8 cellular contexts compared by ENCODE assay signal in genomic region chr1:1115830-1116700, GRCh38. TPM values are rescaled to one million over a fixed set of nuclear protein-coding genes. Genes with fewer than 3 reads are reported as not detected.
DNase-seq lines count a peak whose midpoint lies in the region; ATAC-seq and TF ChIP-seq lines count a peak whose summit lies in the region.

C1orf159 (minus strand) TSS chr1:1116089; CDS start chr1:1091543, 24,546 bp downstream.

- peaks cover 18% of the 10 kb centered on the region for H3K36me3 Mint-ChIP-seq in T-cell
- peaks cover 18% of the 10 kb centered on the region for H3K36me3 Mint-ChIP-seq in type B pancreatic cell

- CTCF ChIA-PET in T-cell (lab: Charles Lee) = interaction anchor here in 1 of 2 donors (0.6 kb wide), 1 partner anchor 135 kb away, joined by 3 read pairs; no protein-coding TSS in a partner anchor

- peak within 1 kb of the TSS; percentile 45 for H4K91ac ChIP-seq in trophoblast cell (ENCODE audit: low read depth, low read length)

- H3K4me3 ChIP-seq in GM12875 (ENCODE audit: low read depth, low read length) (peak within 1 kb of the TSS; percentile 96), adipocyte (ENCODE audit: low read length) (peak within 1 kb of the TSS; percentile 80), heart left ventricle (peak within 1 kb of the TSS; percentile 69 to 98 (median 93)), trophoblast cell (ENCODE audit: low read depth, low read length) (peak within 1 kb of the TSS; percentile 99)

- H3K4ac ChIP-seq in trophoblast cell (ENCODE audit: low read depth, low read length) = no peak within 1 kb of the TSS

- H3K4me1 ChIP-seq in adipocyte (ENCODE audit: control insufficient read depth, insufficient read depth, low read length) = peaks cover 3% of the 10 kb centered on the region
- H3K4me1 ChIP-seq in heart left ventricle = peaks cover 0 to 15% (median 5%) of the 10 kb centered on the region in 12 donors
- peaks cover 2 to 4% of the 10 kb centered on the region in 2 experiments for H3K4me1 ChIP-seq in trophoblast cell (ENCODE audit: control insufficient read depth in 1 of 2, insufficient read depth in 2 of 2, low read length in 2 of 2)

- no peaks in the 10 kb centered on the region for H3K36me3 ChIP-seq in adipocyte (ENCODE audit: control insufficient read depth, insufficient read depth, low read length, severe bottlenecking)
- peaks cover 0 to 6% (median 0%) of the 10 kb centered on the region in 9 donors for H3K36me3 ChIP-seq in heart left ventricle
- H3K36me3 ChIP-seq in trophoblast cell (ENCODE audit: control insufficient read depth in 1 of 2, insufficient read depth in 2 of 2, low read length in 2 of 2) = peaks cover 15 to 16% of the 10 kb centered on the region in 2 experiments

- no peaks in the 10 kb centered on the region for H3K9me3 ChIP-seq in adipocyte (ENCODE audit: control insufficient read depth, low read length)
- peaks cover 0 to 13% (median 4%) of the 10 kb centered on the region in 12 donors for H3K9me3 ChIP-seq in heart left ventricle
- H3K9me3 ChIP-seq in trophoblast cell (ENCODE audit: insufficient read depth, low read depth, low read length) = peaks cover 19% of the 10 kb centered on the region

- H3K4me1 Mint-ChIP-seq in T-cell (peaks cover 6 to 14% (median 7%) of the 10 kb centered on the region in 3 donors), type B pancreatic cell (ENCODE audit: unreplicated experiment) (peaks cover 4% of the 10 kb centered on the region)

- peaks cover 0 to 8% of the 10 kb centered on the region in 2 donors for H3K27me3 Mint-ChIP-seq in T-cell
- H3K27me3 Mint-ChIP-seq in type B pancreatic cell = peaks cover 18% of the 10 kb centered on the region

- H4K12ac ChIP-seq in trophoblast cell (ENCODE audit: low read depth, low read length) = peak within 1 kb of the TSS; percentile 63

- peaks cover 4% of the 10 kb centered on the region for H3K79me1 ChIP-seq in trophoblast cell (ENCODE audit: low read length)

- peak; percentile 98 for DNase-seq in NCI-H1436 (lab: John Stamatoyannopoulos, UW)
- DNase-seq in T-cell = peak; percentile 95 to 99 (median 98)
- peak; percentile 99 for DNase-seq in adipocyte (ENCODE audit: low read depth)
- DNase-seq in heart left ventricle = peak; percentile 99
- peak; percentile 96 to 99 for DNase-seq in trophoblast cell
- peak; percentile 100 for DNase-seq in type B pancreatic cell (ENCODE audit: extremely low spot score, unreplicated experiment)

- TF ChIP-seq POLR2A in heart left ventricle (IDR thresholded peaks at IDR 0.05) = no peak

- H3K27ac ChIP-seq in heart left ventricle = peak within 1 kb of the TSS in 11 of 12 donors; percentile 67 to 86 (median 78)
- no peak within 1 kb of the TSS for H3K27ac ChIP-seq in trophoblast cell (ENCODE audit: low read depth, low read length)

- H3K9me3 Mint-ChIP-seq in T-cell (peaks cover 0 to 4% (median 3%) of the 10 kb centered on the region in 3 donors), type B pancreatic cell (peaks cover 4% of the 10 kb centered on the region)

- H2BK120ac ChIP-seq in trophoblast cell (ENCODE audit: insufficient read depth, low read length, poor library complexity) = no peak within 1 kb of the TSS

- TF ChIP-seq CTCF in GM12875 (IDR thresholded peaks at IDR 0.05; ENCODE audit: borderline replicate concordance, insufficient read depth, low read depth, low read length) (no peak), heart left ventricle (IDR thresholded peaks at IDR 0.05) (peak in 1 of 12 donors; percentile 23), type B pancreatic cell (conservative IDR thresholded peaks at IDR 0.05) (no peak)

- ATAC-seq in HG02798 (IDR thresholded peaks at IDR 0.05; ENCODE audit: poor library complexity, unreplicated experiment) (peak; percentile 94), T-cell (replicated peaks in 1 of 4) (peak; percentile 94 to 96 (median 95)), heart left ventricle (peak; percentile 99 to 100 (median 99))

- WGBS in heart left ventricle, 4 donors = 0 to 1% (median 1%) methylated on average over 10 to 124 of the region's 124 CpGs
- WGBS in trophoblast cell (ENCODE audit: extremely low coverage, insufficient coverage, insufficient read length) = no CpG with 5 or more reads among the region's 124 CpGs

- intact Hi-C loops in heart left ventricle (cut with DNase I) = loop anchor here in 4 of 10 donors (1.0 to 10.0 kb wide), 5 partner anchors 81 to 499 kb away; partner anchors contain the start of genes B3GALT6 (in 2 of the 4), SDF4 (in 2 of the 4), AURKAIP1 (in 1 of the 4) and MIB2 (in 1 of the 4)

- POLR2A ChIA-PET in T-cell (lab: Charles Lee) = no interaction called here

- H3K79me2 ChIP-seq in trophoblast cell (ENCODE audit: control insufficient read depth, insufficient read depth, low read length, poor library complexity) = no peaks in the 10 kb centered on the region

- H3K14ac ChIP-seq in trophoblast cell (ENCODE audit: low read length) = peak within 1 kb of the TSS; percentile 79

- H2AK5ac ChIP-seq in trophoblast cell (ENCODE audit: low read length) = no peak within 1 kb of the TSS

- peak within 1 kb of the TSS; percentile 83 for H4K8ac ChIP-seq in trophoblast cell (ENCODE audit: low read depth, low read length)

- peak within 1 kb of the TSS; percentile 83 for H3K18ac ChIP-seq in trophoblast cell (ENCODE audit: low read length)

- H3K27ac Mint-ChIP-seq in T-cell (peak within 1 kb of the TSS; percentile 57 to 79), type B pancreatic cell (peak within 1 kb of the TSS; percentile 72)

- peak within 1 kb of the TSS; percentile 98 for H3K4me2 ChIP-seq in trophoblast cell (ENCODE audit: low read length)

- H2AFZ ChIP-seq in trophoblast cell (ENCODE audit: insufficient read depth, low read length, poor library complexity) = peak within 1 kb of the TSS; percentile 86

- no peak within 1 kb of the TSS for H2BK5ac ChIP-seq in trophoblast cell (ENCODE audit: low read depth, low read length, poor library complexity)

- H3K9ac ChIP-seq in adipocyte (ENCODE audit: low read length) (peak within 1 kb of the TSS; percentile 79), trophoblast cell (ENCODE audit: low read length) (peak within 1 kb of the TSS; percentile 78)

- H2BK12ac ChIP-seq in trophoblast cell (ENCODE audit: low read length) = no peak within 1 kb of the TSS

- H3K27me3 ChIP-seq in adipocyte (replicated peaks; ENCODE audit: control insufficient read depth, insufficient read depth, low read length) (peaks cover 25% of the 10 kb centered on the region), heart left ventricle (peaks cover 0 to 18% (median 0%) of the 10 kb centered on the region in 9 donors), trophoblast cell (ENCODE audit: insufficient read depth, low read length) (no peaks in the 10 kb centered on the region)

- H3K4me3 Mint-ChIP-seq in T-cell (peak within 1 kb of the TSS; percentile 76 to 86 (median 80)), type B pancreatic cell (peak within 1 kb of the TSS; percentile 90)

- no peak within 1 kb of the TSS for H3K23ac ChIP-seq in trophoblast cell (ENCODE audit: low read length)

RNA-seq across cellular contexts. Expression of gene C1orf159, which starts in this region (rescaled TPM):
- total RNA-seq in T-cell (10 to 100 TPM; 20.4 to 37.7 (median 22.5) TPM), heart left ventricle (1 to 10 TPM; 3.7 to 6.6 (median 4.2) TPM), type B pancreatic cell (ENCODE audit: low replicate concordance) (20.0 and 21.2 TPM in 2 replicates)
- polyA plus RNA-seq in heart left ventricle = 1 to 10 TPM; 7.1 to 7.2 TPM
- 12.1 and 12.5 TPM in 2 replicates for polyA plus RNA-seq in trophoblast cell (2013)
